In the genomic region with DNA sequence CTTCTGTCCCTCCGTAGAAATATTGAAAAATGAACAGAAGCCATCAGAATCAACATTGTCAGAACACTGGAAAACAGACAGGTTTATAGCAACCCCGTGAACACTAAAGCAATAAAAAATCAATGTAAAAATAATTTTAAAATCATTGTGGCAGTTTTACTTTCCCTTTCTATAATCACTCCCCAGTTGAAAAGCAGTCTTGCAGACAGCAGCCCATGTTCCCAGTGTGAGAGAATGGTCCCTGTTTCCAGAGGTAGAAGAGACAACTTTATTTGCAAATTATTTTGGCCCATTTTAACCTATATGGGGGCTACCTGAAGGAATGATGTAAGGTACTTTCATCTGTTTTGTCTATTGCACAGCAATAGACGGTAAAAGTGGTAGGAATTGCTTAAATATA, we compare ENCODE assay signal across 29 cellular contexts.
"Had no signal": no experiment of that assay in that cellular context is flagged by ENCODE, and none has a peak within 500 bp of the region (broad histone marks: within the 10 kb centered on the region; RNA-seq: fewer than 3 reads in every experiment).

No MANE protein-coding gene starts in this region.

- FAIRE-seq: pancreas had no signal

- H3K27ac ChIP-seq: neutrophil, pancreas, prostate gland, right atrium auricular region, skin epidermis, spleen, suprapubic skin, testis, tibial artery, transverse colon, upper lobe of right lung, uterus had no signal

- H3K9me3 ChIP-seq: neutrophil, pancreas, prostate gland, suprapubic skin, testis, tibial artery, transverse colon, upper lobe of right lung, uterus had no signal

- ATAC-seq: naive thymus-derived CD8-positive, alpha-beta T cell; natural killer cell treated with Interleukin-12 subunit alpha and Interleukin-12 subunit beta and Interleukin-15 and Interleukin-18, amount 100 ng/mL, for 72 hours; pancreas; sciatic nerve; stimulated activated memory B cell treated with anti-CD40 and anti-IgM and Interleukin-4, amounts not matched to agents 10 μg/mL and 1 μg/mL and 100 μg/mL, for 72 hours; stimulated activated naive CD8-positive, alpha-beta T cell treated with anti-CD3 and anti-CD28 coated beads, Interleukin-15, amount 100 ng/mL, for 72 hours; stimulated activated naive CD8-positive, alpha-beta T cell treated with anti-CD3 and anti-CD28 coated beads, Interleukin-15, Interleukin-2, amounts not matched to agents 100 U/mL and 50 U/mL, for 24 hours; upper lobe of right lung had no signal

- DNase-seq: naive thymus-derived CD8-positive, alpha-beta T cell; nephron progenitor cell; nucleus accumbens; pancreas; retina; spleen; stimulated activated CD4-positive, alpha-beta T cell treated with anti-CD3 and anti-CD28 coated beads, Interleukin-12 subunit alpha, Interleukin-12 subunit beta, amount 100 ng/mL, for 4 hours; stimulated activated CD4-positive, alpha-beta T cell treated with anti-CD3 and anti-CD28 coated beads, Interleukin-1b, Interleukin-23, amount 100 ng/mL, for 48 hours; stimulated activated CD4-positive, alpha-beta T cell treated with anti-CD3 and anti-CD28 coated beads, Interleukin-4, amount 100 ng/mL, for 1 hour; stimulated activated CD4-positive, alpha-beta T cell treated with anti-CD3 and anti-CD28 coated beads, Interleukin-4, amount 100 ng/mL, for 4 hours; stimulated activated CD8-positive, alpha-beta memory T cell treated with anti-CD3 and anti-CD28 coated beads, Interleukin-4, amount 100 ng/mL, for 48 hours; stimulated activated naive CD4-positive, alpha-beta T cell; stimulated activated naive CD8-positive, alpha-beta T cell treated with anti-CD3 and anti-CD28 coated beads, Interleukin-15, amount 100 ng/mL, for 72 hours; stimulated activated naive CD8-positive, alpha-beta T cell treated with anti-CD3 and anti-CD28 coated beads, Interleukin-15, Interleukin-2, amounts not matched to agents 100 U/mL and 50 U/mL, for 24 hours; substantia nigra; testis; tibial artery; transverse colon; upper lobe of right lung; uterus had no signal

- H3K36me3 ChIP-seq: neutrophil, pancreas, prostate gland, right atrium auricular region, spleen, suprapubic skin, tibial artery, transverse colon, upper lobe of right lung, uterus had no signal

- H3K27me3 ChIP-seq: neutrophil, pancreas, right atrium auricular region, spleen, suprapubic skin, testis, tibial artery, transverse colon, upper lobe of right lung, uterus had no signal

- H3K4me3 ChIP-seq: pancreas, prostate gland, right atrium auricular region, skin epidermis, smooth muscle cell, spleen, suprapubic skin, testis, tibial artery, transverse colon, upper lobe of right lung, uterus had no signal

- H3K4me1 ChIP-seq: pancreas, prostate gland, right atrium auricular region, spleen, suprapubic skin, testis, tibial artery, transverse colon, upper lobe of right lung, uterus had no signal

- H3K4me2 ChIP-seq: smooth muscle cell had no signal
